In genomic region chr6:15948930-15949900, GRCh38 we compare ENCODE assay signal across 10 cellular contexts.
DNase-seq lines count a peak whose midpoint lies in the region; ATAC-seq and TF ChIP-seq lines count a peak whose summit lies in the region.
"Had no signal": no experiment of that assay in that cellular context is flagged by ENCODE, and none has a peak within 500 bp of the region (broad histone marks: within the 10 kb centered on the region; RNA-seq: fewer than 3 reads in every experiment).

No MANE protein-coding gene starts in this region.

- H4K20me1 ChIP-seq in OCI-LY7 (ENCODE audit: insufficient read depth, low read length) = no peaks in the 10 kb centered on the region

- H3K27ac ChIP-seq in stomach = peak overlapping the region; percentile 14 to 56 (median 23)
- H3K27ac ChIP-seq in OCI-LY7 (ENCODE audit: low read depth, low read length, poor library complexity, severe bottlenecking) = no peak overlapping the region
- H3K27ac ChIP-seq: coronary artery, suprapubic skin had no signal

- no peaks in the 10 kb centered on the region for H3K79me2 ChIP-seq in OCI-LY7 (ENCODE audit: insufficient read depth, low read depth, low read length)

- no peaks in the 10 kb centered on the region for H3K9me3 ChIP-seq in stomach
- no peaks in the 10 kb centered on the region for H3K9me3 ChIP-seq in OCI-LY7 (ENCODE audit: low read length)
- H3K9me3 ChIP-seq: suprapubic skin had no signal

- no peaks in the 10 kb centered on the region for H3K27me3 ChIP-seq in stomach
- H3K27me3 ChIP-seq: suprapubic skin had no signal

- no peak for TF ChIP-seq EP300 in stomach (IDR thresholded peaks at IDR 0.05)

- CTCF ChIA-PET in OCI-LY7 (lab: Charles Lee; ENCODE audit: unreplicated experiment) = no interaction called here

- TF ChIP-seq CTCF in LNCaP clone FGC (IDR thresholded peaks at IDR 0.05; ENCODE audit: control insufficient read depth, extremely low read depth, insufficient read depth) (no peak), epithelial cell of proximal tubule (conservative IDR thresholded peaks at IDR 0.05; ENCODE audit: low read depth, low read length) (no peak), stomach (IDR thresholded peaks at IDR 0.05) (no peak), OCI-LY7 (conservative IDR thresholded peaks at IDR 0.05; ENCODE audit: low read length) (no peak)

- peaks cover 0 to 39% (median 14%) of the 10 kb centered on the region in 4 donors for H3K4me1 ChIP-seq in stomach
- peaks cover 29% of the 10 kb centered on the region for H3K4me1 ChIP-seq in OCI-LY7 (ENCODE audit: insufficient read depth, low read length, poor library complexity, severe bottlenecking)

- no peak overlapping the region for H3K4me2 ChIP-seq in OCI-LY7 (ENCODE audit: low read length)

- WGBS in stomach, 5 donors = 30 to 46% (median 37%) methylated on average over 10 of the region's 10 CpGs

- ATAC-seq in HG02642 (IDR thresholded peaks at IDR 0.05; ENCODE audit: poor library complexity, unreplicated experiment) = no peak

- peak; percentile 98 for DNase-seq in LNCaP clone FGC (ENCODE audit: low read depth)
- DNase-seq in NCI-H526 (lab: John Stamatoyannopoulos, UW) = peak; percentile 95 to 97
- DNase-seq in epithelial cell of proximal tubule (ENCODE audit: low read depth) = peak; percentile 74
- DNase-seq in stomach = peak; percentile 80
- DNase-seq in OCI-LY7 (ENCODE audit: low spot score) = no peak
- no peak for DNase-seq in AG08395 (ENCODE audit: low spot score)
- DNase-seq: activated CD4-positive, alpha-beta T cell treated with anti-CD3 and anti-CD28 coated beads for 48 hours had no signal

- intact Hi-C loops in stomach (cut with DNase I; ENCODE audit: low total_unique reads) (no loop called here), OCI-LY7 (cut with micrococcal nuclease; ENCODE audit: unreplicated experiment) (no loop called here)

- no peaks in the 10 kb centered on the region for H3K9me2 ChIP-seq in OCI-LY7 (ENCODE audit: insufficient read depth, low read length)

- H2AFZ ChIP-seq in OCI-LY7 (ENCODE audit: low read length) = no peak overlapping the region

- no peak for TF ChIP-seq POLR2A in stomach (IDR thresholded peaks at IDR 0.05)

- no TSS peak for BruUV-seq in OCI-LY7 (replicated peaks; lab: Mats Ljungman, UMichigan)

- H3K4me3 ChIP-seq in LNCaP clone FGC (ENCODE audit: low read depth, low read length) = peak overlapping the region; percentile 19; the same call in 1 of the 2 replicates
- no peak overlapping the region for H3K4me3 ChIP-seq in epithelial cell of proximal tubule (ENCODE audit: low read depth, low read length)
- no peak overlapping the region for H3K4me3 ChIP-seq in stomach
- H3K4me3 ChIP-seq in OCI-LY7 (ENCODE audit: low read depth, low read length, poor library complexity, severe bottlenecking) = no peak overlapping the region
- H3K4me3 ChIP-seq: coronary artery, suprapubic skin had no signal

- POLR2A ChIA-PET in OCI-LY7 (lab: Charles Lee) = interaction anchor here (0.6 kb wide), 2 partner anchors 46 to 1822 kb away, joined by 3 to 4 read pairs; no protein-coding TSS in a partner anchor

- no peaks in the 10 kb centered on the region for H3K36me3 ChIP-seq in stomach
- H3K36me3 ChIP-seq in OCI-LY7 (ENCODE audit: insufficient read depth, low read length) = no peaks in the 10 kb centered on the region
- H3K36me3 ChIP-seq: suprapubic skin had no signal

Comparison
In these comparisons a context has a peak if more than half of its experiments do, and no peak if none do; other contexts are left out.
1. DNase-seq: peak in LNCaP clone FGC (single experiment), NCI-H526 (2 of 2), epithelial cell of proximal tubule (single experiment) and stomach (single experiment); none in OCI-LY7 (single experiment) and AG08395 (single experiment).